ENCODE assay signal across 18 cellular contexts in the genomic region with DNA sequence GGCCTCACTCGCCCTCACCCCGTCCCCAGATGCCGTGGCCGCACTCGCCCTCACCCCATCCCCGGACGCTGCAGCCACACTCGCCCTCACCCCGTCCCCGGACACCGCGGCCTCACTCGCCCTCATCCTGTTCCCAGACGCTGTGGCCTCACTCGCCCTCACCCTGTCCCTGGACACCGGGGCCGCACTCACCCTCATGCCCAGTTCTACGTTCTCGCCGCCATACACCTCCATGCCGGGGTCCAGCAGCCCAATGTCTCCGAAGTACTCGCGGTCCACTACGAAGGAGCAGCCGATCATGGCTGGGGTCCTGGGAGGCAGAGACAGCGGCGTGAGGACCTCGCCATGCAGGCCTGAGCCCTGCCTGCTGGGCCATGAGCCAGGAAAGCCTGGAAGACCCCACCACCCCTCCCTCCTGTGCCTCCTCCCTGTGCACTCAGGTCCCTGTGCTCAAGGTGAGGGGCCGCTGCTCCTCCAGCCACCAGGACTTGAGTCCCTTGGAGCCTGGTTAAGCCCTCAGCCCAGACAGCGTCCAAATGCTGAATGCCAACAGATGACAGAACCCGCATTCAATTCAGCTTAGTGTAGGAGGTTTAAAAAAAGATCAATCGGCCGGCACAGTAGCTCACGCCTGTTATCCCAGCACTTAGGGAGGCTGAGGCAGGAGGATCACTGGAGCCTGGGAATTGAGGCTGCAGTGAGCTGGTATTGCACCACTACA.
DNase-seq lines count a peak whose midpoint lies in the region; ATAC-seq and TF ChIP-seq lines count a peak whose summit lies in the region.
"Had no signal": no experiment of that assay in that cellular context is flagged by ENCODE, and none has a peak within 500 bp of the region (broad histone marks: within the 10 kb centered on the region; RNA-seq: fewer than 3 reads in every experiment).

No MANE protein-coding gene starts in this region.

- no peaks in the 10 kb centered on the region for H3K79me1 ChIP-seq in neuronal stem cell (ENCODE audit: low read depth, low read length)

- peak overlapping the region; percentile 70 for H3K9ac ChIP-seq in neuronal stem cell (ENCODE audit: low read depth, low read length, poor library complexity)

- H4K8ac ChIP-seq in neuronal stem cell (ENCODE audit: low read depth, low read length), result no peak overlapping the region

- H3K36me3 Mint-ChIP-seq in chondrocyte (ENCODE audit: low read depth), result no peaks in the 10 kb centered on the region
- H3K36me3 Mint-ChIP-seq: CD8-positive, alpha-beta memory T cell had no signal

- H3K9me3 Mint-ChIP-seq in chondrocyte (ENCODE audit: low read depth), result no peaks in the 10 kb centered on the region
- H3K9me3 Mint-ChIP-seq: CD8-positive, alpha-beta memory T cell; GM23338 had no signal

- no peak overlapping the region for H3K27ac ChIP-seq in heart right ventricle
- no peak overlapping the region for H3K27ac ChIP-seq in neuronal stem cell (replicated peaks; ENCODE audit: low read length)

- H3K4me3 Mint-ChIP-seq in chondrocyte (ENCODE audit: unreplicated experiment), result no peak overlapping the region
- H3K4me3 Mint-ChIP-seq: B cell; CD8-positive, alpha-beta memory T cell; GM23338 had no signal

- H3K4me1 Mint-ChIP-seq in chondrocyte (ENCODE audit: low read depth), result no peaks in the 10 kb centered on the region
- H3K4me1 Mint-ChIP-seq: B cell had no signal

- H2AK5ac ChIP-seq in neuronal stem cell (ENCODE audit: low read depth, low read length), result peak overlapping the region; percentile 43

- no peak overlapping the region for H3K4ac ChIP-seq in neuronal stem cell (ENCODE audit: low read length)

- peak overlapping the region; percentile 38 for H3K14ac ChIP-seq in neuronal stem cell (ENCODE audit: low read length)

- peak overlapping the region; percentile 84 for H2BK12ac ChIP-seq in neuronal stem cell (ENCODE audit: low read length)

- no peak overlapping the region for H3K4me2 ChIP-seq in neuronal stem cell (ENCODE audit: insufficient read depth, low read length, poor library complexity, severe bottlenecking)
- H3K4me2 ChIP-seq: GM23338 had no signal

- intact Hi-C loops in left cardiac atrium (cut with DNase I), result no loop called here
- intact Hi-C loops in heart right ventricle (cut with DNase I), result no loop called here

- 92 to 93% methylated on average over 35 of the region's 35 CpGs for WGBS in heart right ventricle, 2 donors
- WGBS in neuronal stem cell (ENCODE audit: extremely low coverage in 2 of 2, insufficient read length in 2 of 2, insufficient replicate concordance in 1 of 2), 2 donors, result no CpG with 5 or more reads among the region's 35 CpGs

- no peak overlapping the region for H2AFZ ChIP-seq in neuronal stem cell (ENCODE audit: low read length)
- H2AFZ ChIP-seq: GM23338 had no signal

- peak; percentile 16 for DNase-seq in left cardiac atrium
- DNase-seq in heart right ventricle, result no peak
- peak; percentile 90 for DNase-seq in chondrocyte (ENCODE audit: low spot score)
- DNase-seq in neuronal stem cell (ENCODE audit: low spot score), result no peak
- no peak for DNase-seq in SK-N-DZ (ENCODE audit: low spot score)
- DNase-seq: DMS53, EL, HCEC 1CT, NCI-H1694 treated with DMSO at 0.1 percent for 48 hours, NCI-H510A, NCI-H774, SHP77 had no signal

- H2BK5ac ChIP-seq in neuronal stem cell (ENCODE audit: low read length), result no peak overlapping the region

- peak overlapping the region; percentile 30 for H4K91ac ChIP-seq in neuronal stem cell (ENCODE audit: low read depth, low read length, poor library complexity)

- no peak for TF ChIP-seq CTCF in heart right ventricle (IDR thresholded peaks at IDR 0.05)
- no peak for TF ChIP-seq CTCF in chondrocyte (IDR thresholded peaks at IDR 0.05)

- H3K27me3 ChIP-seq in heart right ventricle (peaks cover 0 to 10% (median 0%) of the 10 kb centered on the region in 7 donors), neuronal stem cell (ENCODE audit: control insufficient read depth in 3 of 3, insufficient read depth in 3 of 3, low read depth in 1 of 3, low read length in 3 of 3) (peaks cover 0 to 23% (median 0%) of the 10 kb centered on the region in 3 experiments)

- H3K23ac ChIP-seq in neuronal stem cell (ENCODE audit: low read depth, low read length, poor library complexity), result peak overlapping the region; percentile 91

- H3K36me3 ChIP-seq in heart right ventricle (no peaks in the 10 kb centered on the region), neuronal stem cell (replicated peaks in 1 of 2; ENCODE audit: control insufficient read depth in 2 of 2, insufficient read depth in 2 of 2, low read length in 2 of 2) (no peaks in the 10 kb centered on the region)

- no peak overlapping the region for H2BK120ac ChIP-seq in neuronal stem cell (ENCODE audit: low read depth, low read length)

- H3K27me3 Mint-ChIP-seq in chondrocyte (ENCODE audit: low read depth), result peaks cover 38% of the 10 kb centered on the region

- H2BK15ac ChIP-seq in neuronal stem cell (ENCODE audit: low read length), result peak overlapping the region; percentile 98

- ATAC-seq in left cardiac atrium (no peak), heart right ventricle (no peak), HG03108 (IDR thresholded peaks at IDR 0.05; ENCODE audit: unreplicated experiment) (no peak), HG03280 (IDR thresholded peaks at IDR 0.05; ENCODE audit: unreplicated experiment) (no peak)
- ATAC-seq: GM12878, GM23338 had no signal

- H3K27ac Mint-ChIP-seq in chondrocyte (ENCODE audit: unreplicated experiment), result no peak overlapping the region
- H3K27ac Mint-ChIP-seq: B cell; CD8-positive, alpha-beta memory T cell; GM23338 had no signal

- H3K4me1 ChIP-seq in heart right ventricle (no peaks in the 10 kb centered on the region), neuronal stem cell (ENCODE audit: control insufficient read depth in 2 of 2, insufficient read depth in 1 of 2, low read depth in 1 of 2, low read length in 2 of 2) (no peaks in the 10 kb centered on the region)

- H3K4me3 ChIP-seq in heart right ventricle (no peak overlapping the region), neuronal stem cell (ENCODE audit: low read length in 2 of 2) (no peak overlapping the region)
- H3K4me3 ChIP-seq: GM12878, GM23338 had no signal

- H3K9me3 ChIP-seq in heart right ventricle, result no peaks in the 10 kb centered on the region
- peaks cover 0 to 1% of the 10 kb centered on the region in 2 donors for H3K9me3 ChIP-seq in neuronal stem cell (replicated peaks in 1 of 2; ENCODE audit: control insufficient read depth in 2 of 2, insufficient read depth in 1 of 2, low read depth in 1 of 2, low read length in 2 of 2)

- H3K18ac ChIP-seq in neuronal stem cell (ENCODE audit: low read length), result peak overlapping the region; percentile 87

Comparison
In these comparisons a context has a peak if more than half of its experiments do, and no peak if none do; other contexts are left out.
1. DNase-seq: peak in left cardiac atrium (single experiment) and chondrocyte (single experiment); none in heart right ventricle (0 of 2), neuronal stem cell (single experiment) and SK-N-DZ (single experiment).